1 cellular context compared by ENCODE assay signal in the genomic region with DNA sequence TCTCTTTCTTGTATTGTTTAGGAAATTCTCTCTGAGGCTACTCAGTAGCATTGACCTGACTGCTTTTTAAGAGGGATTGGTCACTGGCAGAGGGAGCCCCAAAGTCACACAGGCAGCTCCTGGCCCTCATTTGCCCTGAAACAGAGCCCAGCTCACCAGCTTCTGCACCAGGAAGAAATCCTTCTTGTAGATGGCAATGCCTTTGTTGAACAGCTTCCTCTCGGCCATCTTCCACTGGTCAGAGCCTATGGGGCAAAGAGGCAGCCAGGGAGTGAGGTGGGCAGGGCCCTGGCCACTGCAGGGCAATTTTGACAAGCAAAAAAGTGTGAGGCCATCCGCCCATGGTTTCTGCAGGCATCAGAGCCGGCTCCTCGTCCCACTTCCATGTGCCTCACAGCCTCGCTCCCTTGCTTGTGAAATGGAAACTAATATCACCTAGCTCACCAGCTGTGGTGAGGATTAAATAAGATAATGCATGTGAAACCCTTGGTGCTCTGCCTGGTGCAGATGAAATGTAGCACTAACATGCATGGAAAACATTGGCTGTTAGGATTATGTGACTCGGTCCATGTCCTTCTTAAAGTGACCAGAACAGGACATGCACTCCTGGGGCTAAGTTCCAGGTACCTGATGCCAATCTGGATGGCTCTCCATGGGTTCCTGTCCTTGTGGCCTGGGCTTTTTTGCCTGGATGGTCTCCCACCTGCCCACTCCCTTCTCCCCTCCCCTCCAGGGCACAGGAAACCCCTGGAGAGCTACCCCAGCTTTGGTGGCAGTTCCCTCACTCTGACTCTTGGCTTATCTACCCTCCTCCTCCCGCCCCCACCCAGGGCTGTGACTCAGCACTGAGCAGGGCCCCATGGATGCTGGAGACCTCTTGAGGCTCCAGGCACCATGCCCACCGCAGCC.
TF ChIP-seq lines count a peak whose summit lies in the region.

No MANE protein-coding gene starts in this region.

TF ChIP-seq in K562, 482 proteins besides CTCF, POLR2A, EP300 and RAD21 (continued from another document and continues in another):
- TF ChIP-seq, protein P1, sequence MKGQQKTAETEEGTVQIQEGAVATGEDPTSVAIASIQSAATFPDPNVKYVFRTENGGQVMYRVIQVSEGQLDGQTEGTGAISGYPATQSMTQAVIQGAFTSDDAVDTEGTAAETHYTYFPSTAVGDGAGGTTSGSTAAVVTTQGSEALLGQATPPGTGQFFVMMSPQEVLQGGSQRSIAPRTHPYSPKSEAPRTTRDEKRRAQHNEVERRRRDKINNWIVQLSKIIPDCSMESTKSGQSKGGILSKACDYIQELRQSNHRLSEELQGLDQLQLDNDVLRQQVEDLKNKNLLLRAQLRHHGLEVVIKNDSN (CRISPR knock-in tag; IDR thresholded peaks at IDR 0.05): no peak
- TF ChIP-seq PURB (CRISPR knock-in tag; IDR thresholded peaks at IDR 0.05; ENCODE audit: low read depth) (no peak), TEAD1 (CRISPR knock-in tag; IDR thresholded peaks at IDR 0.05) (no peak), FOXK2 (conservative IDR thresholded peaks at IDR 0.05 in 1 of 2, IDR thresholded peaks at IDR 0.05 in 1 of 2; ENCODE audit: low read depth in 2 of 2) (no peak), ZNF12 (CRISPR knock-in tag; IDR thresholded peaks at IDR 0.05) (no peak), ZKSCAN1 (IDR thresholded peaks at IDR 0.05; ENCODE audit: low read depth, low read length) (no peak), EP400 (IDR thresholded peaks at IDR 0.05) (peak; percentile 35), MEF2D (tag; conservative IDR thresholded peaks at IDR 0.05; ENCODE audit: low read depth) (no peak), MAFF (IDR thresholded peaks at IDR 0.05; ENCODE audit: low read length) (peak; percentile 48), GTF2E2 (tag; IDR thresholded peaks at IDR 0.05) (no peak), ZBTB7A (IDR thresholded peaks at IDR 0.05; ENCODE audit: borderline replicate concordance, control insufficient read depth, low read depth, low read length) (peak; percentile 73; the same call in 1 of the 2 replicates), SOX6 (IDR thresholded peaks at IDR 0.05) (0 out of 2 replicates have a peak, but pooled peaks have one; percentile 17), FOSL1 (tag; conservative IDR thresholded peaks at IDR 0.05) (peak; percentile 76), TSC22D4 (tag; IDR thresholded peaks at IDR 0.05) (no peak), ZNF696 (CRISPR knock-in tag; conservative IDR thresholded peaks at IDR 0.05) (no peak), ZNF584 (CRISPR knock-in tag; IDR thresholded peaks at IDR 0.05; ENCODE audit: low read depth) (no peak), GTF2A2 (tag; IDR thresholded peaks at IDR 0.05) (no peak), POLR2AphosphoS2 (IDR thresholded peaks at IDR 0.05; ENCODE audit: low read length) (no peak), NR3C1 (CRISPR knock-in tag; IDR thresholded peaks at IDR 0.05) (no peak), ATF1 (CRISPR knock-in tag; IDR thresholded peaks at IDR 0.05) (no peak), ATF1 (tag; IDR thresholded peaks at IDR 0.05) (0 out of 2 replicates have a peak, but pooled peaks have one; percentile 35), TRIM24 (IDR thresholded peaks at IDR 0.05) (0 out of 4 replicates have a peak, but pooled peaks of 1 of the 2 experiments have one; percentile 15), PTTG1 (tag; IDR thresholded peaks at IDR 0.05; ENCODE audit: low read depth) (no peak), PTBP1 (IDR thresholded peaks at IDR 0.05; ENCODE audit: low read depth, low read length) (no peak), ZNF316 (IDR thresholded peaks at IDR 0.05) (peak; percentile 85), CSDE1 (IDR thresholded peaks at IDR 0.05) (no peak), ZNF445 (CRISPR knock-in tag; IDR thresholded peaks at IDR 0.05; ENCODE audit: low read depth) (no peak), HOXB6 (CRISPR knock-in tag; IDR thresholded peaks at IDR 0.05; ENCODE audit: borderline replicate concordance) (no peak), ZNF239 (CRISPR knock-in tag; IDR thresholded peaks at IDR 0.05) (no peak), SMAD4 (CRISPR knock-in tag; conservative IDR thresholded peaks at IDR 0.05) (0 out of 2 replicates have a peak, but pooled peaks have one; percentile 6), ZNF263 (CRISPR knock-in tag; IDR thresholded peaks at IDR 0.05; ENCODE audit: borderline replicate concordance) (no peak)
- TF ChIP-seq, protein P2, sequence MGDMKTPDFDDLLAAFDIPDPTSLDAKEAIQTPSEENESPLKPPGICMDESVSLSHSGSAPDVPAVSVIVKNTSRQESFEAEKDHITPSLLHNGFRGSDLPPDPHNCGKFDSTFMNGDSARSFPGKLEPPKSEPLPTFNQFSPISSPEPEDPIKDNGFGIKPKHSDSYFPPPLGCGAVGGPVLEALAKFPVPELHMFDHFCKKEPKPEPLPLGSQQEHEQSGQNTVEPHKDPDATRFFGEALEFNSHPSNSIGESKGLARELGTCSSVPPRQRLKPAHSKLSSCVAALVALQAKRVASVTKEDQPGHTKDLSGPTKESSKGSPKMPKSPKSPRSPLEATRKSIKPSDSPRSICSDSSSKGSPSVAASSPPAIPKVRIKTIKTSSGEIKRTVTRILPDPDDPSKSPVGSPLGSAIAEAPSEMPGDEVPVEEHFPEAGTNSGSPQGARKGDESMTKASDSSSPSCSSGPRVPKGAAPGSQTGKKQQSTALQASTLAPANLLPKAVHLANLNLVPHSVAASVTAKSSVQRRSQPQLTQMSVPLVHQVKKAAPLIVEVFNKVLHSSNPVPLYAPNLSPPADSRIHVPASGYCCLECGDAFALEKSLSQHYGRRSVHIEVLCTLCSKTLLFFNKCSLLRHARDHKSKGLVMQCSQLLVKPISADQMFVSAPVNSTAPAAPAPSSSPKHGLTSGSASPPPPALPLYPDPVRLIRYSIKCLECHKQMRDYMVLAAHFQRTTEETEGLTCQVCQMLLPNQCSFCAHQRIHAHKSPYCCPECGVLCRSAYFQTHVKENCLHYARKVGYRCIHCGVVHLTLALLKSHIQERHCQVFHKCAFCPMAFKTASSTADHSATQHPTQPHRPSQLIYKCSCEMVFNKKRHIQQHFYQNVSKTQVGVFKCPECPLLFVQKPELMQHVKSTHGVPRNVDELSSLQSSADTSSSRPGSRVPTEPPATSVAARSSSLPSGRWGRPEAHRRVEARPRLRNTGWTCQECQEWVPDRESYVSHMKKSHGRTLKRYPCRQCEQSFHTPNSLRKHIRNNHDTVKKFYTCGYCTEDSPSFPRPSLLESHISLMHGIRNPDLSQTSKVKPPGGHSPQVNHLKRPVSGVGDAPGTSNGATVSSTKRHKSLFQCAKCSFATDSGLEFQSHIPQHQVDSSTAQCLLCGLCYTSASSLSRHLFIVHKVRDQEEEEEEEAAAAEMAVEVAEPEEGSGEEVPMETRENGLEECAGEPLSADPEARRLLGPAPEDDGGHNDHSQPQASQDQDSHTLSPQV (IDR thresholded peaks at IDR 0.05): peak; percentile 90
- TF ChIP-seq, protein P3, sequence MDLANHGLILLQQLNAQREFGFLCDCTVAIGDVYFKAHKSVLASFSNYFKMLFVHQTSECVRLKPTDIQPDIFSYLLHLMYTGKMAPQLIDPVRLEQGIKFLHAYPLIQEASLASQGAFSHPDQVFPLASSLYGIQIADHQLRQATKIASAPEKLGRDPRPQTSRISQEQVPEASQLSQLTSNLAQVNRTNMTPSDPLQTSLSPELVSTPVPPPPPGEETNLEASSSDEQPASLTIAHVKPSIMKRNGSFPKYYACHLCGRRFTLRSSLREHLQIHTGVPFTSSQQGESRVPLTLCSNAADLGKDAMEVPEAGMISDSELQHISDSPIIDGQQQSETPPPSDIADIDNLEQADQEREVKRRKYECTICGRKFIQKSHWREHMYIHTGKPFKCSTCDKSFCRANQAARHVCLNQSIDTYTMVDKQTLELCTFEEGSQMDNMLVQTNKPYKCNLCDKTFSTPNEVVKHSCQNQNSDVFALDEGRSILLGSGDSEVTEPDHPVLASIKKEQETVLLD (IDR thresholded peaks at IDR 0.05): peak; percentile 56; the same call in 1 of the 2 replicates
- TF ChIP-seq, protein P4, sequence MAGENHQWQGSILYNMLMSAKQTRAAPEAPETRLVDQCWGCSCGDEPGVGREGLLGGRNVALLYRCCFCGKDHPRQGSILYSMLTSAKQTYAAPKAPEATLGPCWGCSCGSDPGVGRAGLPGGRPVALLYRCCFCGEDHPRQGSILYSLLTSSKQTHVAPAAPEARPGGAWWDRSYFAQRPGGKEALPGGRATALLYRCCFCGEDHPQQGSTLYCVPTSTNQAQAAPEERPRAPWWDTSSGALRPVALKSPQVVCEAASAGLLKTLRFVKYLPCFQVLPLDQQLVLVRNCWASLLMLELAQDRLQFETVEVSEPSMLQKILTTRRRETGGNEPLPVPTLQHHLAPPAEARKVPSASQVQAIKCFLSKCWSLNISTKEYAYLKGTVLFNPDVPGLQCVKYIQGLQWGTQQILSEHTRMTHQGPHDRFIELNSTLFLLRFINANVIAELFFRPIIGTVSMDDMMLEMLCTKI (IDR thresholded peaks at IDR 0.05; ENCODE audit: partially characterized antibody): no peak
- TF ChIP-seq, protein P5, sequence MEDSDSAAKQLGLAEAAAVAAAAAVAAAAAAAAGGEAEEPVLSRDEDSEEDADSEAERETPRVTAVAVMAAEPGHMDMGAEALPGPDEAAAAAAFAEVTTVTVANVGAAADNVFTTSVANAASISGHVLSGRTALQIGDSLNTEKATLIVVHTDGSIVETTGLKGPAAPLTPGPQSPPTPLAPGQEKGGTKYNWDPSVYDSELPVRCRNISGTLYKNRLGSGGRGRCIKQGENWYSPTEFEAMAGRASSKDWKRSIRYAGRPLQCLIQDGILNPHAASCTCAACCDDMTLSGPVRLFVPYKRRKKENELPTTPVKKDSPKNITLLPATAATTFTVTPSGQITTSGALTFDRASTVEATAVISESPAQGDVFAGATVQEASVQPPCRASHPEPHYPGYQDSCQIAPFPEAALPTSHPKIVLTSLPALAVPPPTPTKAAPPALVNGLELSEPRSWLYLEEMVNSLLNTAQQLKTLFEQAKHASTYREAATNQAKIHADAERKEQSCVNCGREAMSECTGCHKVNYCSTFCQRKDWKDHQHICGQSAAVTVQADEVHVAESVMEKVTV (CRISPR knock-in tag; IDR thresholded peaks at IDR 0.05): no peak
- TF ChIP-seq, protein P6, sequence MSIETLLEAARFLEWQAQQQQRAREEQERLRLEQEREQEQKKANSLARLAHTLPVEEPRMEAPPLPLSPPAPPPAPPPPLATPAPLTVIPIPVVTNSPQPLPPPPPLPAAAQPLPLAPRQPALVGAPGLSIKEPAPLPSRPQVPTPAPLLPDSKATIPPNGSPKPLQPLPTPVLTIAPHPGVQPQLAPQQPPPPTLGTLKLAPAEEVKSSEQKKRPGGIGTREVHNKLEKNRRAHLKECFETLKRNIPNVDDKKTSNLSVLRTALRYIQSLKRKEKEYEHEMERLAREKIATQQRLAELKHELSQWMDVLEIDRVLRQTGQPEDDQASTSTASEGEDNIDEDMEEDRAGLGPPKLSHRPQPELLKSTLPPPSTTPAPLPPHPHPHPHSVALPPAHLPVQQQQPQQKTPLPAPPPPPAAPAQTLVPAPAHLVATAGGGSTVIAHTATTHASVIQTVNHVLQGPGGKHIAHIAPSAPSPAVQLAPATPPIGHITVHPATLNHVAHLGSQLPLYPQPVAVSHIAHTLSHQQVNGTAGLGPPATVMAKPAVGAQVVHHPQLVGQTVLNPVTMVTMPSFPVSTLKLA (conservative IDR thresholded peaks at IDR 0.05): no peak
- TF ChIP-seq, protein P7, sequence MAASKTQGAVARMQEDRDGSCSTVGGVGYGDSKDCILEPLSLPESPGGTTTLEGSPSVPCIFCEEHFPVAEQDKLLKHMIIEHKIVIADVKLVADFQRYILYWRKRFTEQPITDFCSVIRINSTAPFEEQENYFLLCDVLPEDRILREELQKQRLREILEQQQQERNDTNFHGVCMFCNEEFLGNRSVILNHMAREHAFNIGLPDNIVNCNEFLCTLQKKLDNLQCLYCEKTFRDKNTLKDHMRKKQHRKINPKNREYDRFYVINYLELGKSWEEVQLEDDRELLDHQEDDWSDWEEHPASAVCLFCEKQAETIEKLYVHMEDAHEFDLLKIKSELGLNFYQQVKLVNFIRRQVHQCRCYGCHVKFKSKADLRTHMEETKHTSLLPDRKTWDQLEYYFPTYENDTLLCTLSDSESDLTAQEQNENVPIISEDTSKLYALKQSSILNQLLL (CRISPR knock-in tag; IDR thresholded peaks at IDR 0.05; ENCODE audit: borderline replicate concordance): no peak
- TF ChIP-seq, protein P8, sequence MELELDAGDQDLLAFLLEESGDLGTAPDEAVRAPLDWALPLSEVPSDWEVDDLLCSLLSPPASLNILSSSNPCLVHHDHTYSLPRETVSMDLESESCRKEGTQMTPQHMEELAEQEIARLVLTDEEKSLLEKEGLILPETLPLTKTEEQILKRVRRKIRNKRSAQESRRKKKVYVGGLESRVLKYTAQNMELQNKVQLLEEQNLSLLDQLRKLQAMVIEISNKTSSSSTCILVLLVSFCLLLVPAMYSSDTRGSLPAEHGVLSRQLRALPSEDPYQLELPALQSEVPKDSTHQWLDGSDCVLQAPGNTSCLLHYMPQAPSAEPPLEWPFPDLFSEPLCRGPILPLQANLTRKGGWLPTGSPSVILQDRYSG (tag; conservative IDR thresholded peaks at IDR 0.05; ENCODE audit: low read depth): no peak
- TF ChIP-seq, protein P9, sequence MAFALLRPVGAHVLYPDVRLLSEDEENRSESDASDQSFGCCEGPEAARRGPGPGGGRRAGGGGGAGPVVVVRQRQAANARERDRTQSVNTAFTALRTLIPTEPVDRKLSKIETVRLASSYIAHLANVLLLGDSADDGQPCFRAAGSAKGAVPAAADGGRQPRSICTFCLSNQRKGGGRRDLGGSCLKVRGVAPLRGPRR (CRISPR knock-in tag; IDR thresholded peaks at IDR 0.05): no peak
